In the genomic region with DNA sequence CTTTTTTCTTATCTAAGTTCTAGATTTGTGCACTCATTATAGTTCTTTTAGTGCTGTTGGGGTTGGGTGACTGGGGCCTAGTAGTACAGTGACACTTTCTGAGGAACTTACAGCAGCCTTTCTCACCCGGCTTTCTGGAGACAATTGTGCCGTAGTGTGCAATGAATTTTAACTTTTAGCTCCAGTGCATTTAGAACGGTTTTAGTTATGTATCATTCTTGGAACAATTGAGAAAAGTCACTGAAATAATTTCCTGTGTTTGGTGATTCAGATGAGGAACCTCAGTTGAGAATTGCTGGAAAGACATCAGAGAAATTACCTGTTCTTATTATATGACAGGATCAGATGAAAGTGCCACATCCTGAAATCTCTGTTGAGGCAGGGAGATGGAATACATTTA, we compare ENCODE assay signal across 8 cellular contexts. TPM values are rescaled to one million over a fixed set of nuclear protein-coding genes. Genes with fewer than 3 reads are reported as not detected.
DNase-seq lines count a peak whose midpoint lies in the region; ATAC-seq, FAIRE-seq and TF ChIP-seq lines count a peak whose summit lies in the region.
"Not testable (repeated sequence)": the region's sequence is repeated elsewhere in the genome, so short reads cannot be mapped to it uniquely, and the experiment has no call there.

No MANE protein-coding gene starts in this region.

- TF ChIP-seq CTCF in bronchial epithelial cell (IDR thresholded peaks at IDR 0.05; ENCODE audit: insufficient read depth, low read length, severe bottlenecking); cardiac muscle cell (IDR thresholded peaks at IDR 0.05; ENCODE audit: low read depth, low read length); transverse colon (IDR thresholded peaks at IDR 0.05): not testable (repeated sequence)

- not testable (repeated sequence) for ATAC-seq in activated T-cell treated with anti-CD3 and anti-CD28 coated beads, Interleukin-2, amount 50 U/mL, for 4 hours; natural killer cell treated with Interleukin-12 subunit alpha and Interleukin-12 subunit beta and Interleukin-15 and Interleukin-18, amount 100 ng/mL, for 72 hours

- peaks cover 4 to 16% (median 9%) of the 10 kb centered on the region in 5 donors for H3K9me3 Mint-ChIP-seq in CD8-positive, alpha-beta memory T cell
- H3K9me3 Mint-ChIP-seq in activated T-cell treated with anti-CD3 and anti-CD28 coated beads, Interleukin-2, amount 50 U/mL, for 4 hours; natural killer cell treated with Interleukin-12 subunit alpha and Interleukin-12 subunit beta and Interleukin-15 and Interleukin-18, amount 100 ng/mL, for 72 hours: not testable (repeated sequence)

- CTCF ChIA-PET in CD8-positive, alpha-beta memory T cell (lab: Charles Lee): interaction anchor here (1.3 kb wide), 1 partner anchor 12 kb away, joined by 5 read pairs; no protein-coding TSS in a partner anchor

- not testable (repeated sequence) for H3K36me3 ChIP-seq in CD8-positive, alpha-beta memory T cell (ENCODE audit: insufficient read depth, low read length); HUES64 (ENCODE audit: insufficient read depth, low read length); SJCRH30; bronchial epithelial cell (ENCODE audit: control insufficient read depth, insufficient read depth, low read length); cardiac muscle cell; transverse colon

- peak overlapping the region in 3 of 8 donors; percentile 8 to 58 (median 48) for H3K27ac Mint-ChIP-seq in CD8-positive, alpha-beta memory T cell
- not testable (repeated sequence) for H3K27ac Mint-ChIP-seq in natural killer cell treated with Interleukin-12 subunit alpha and Interleukin-12 subunit beta and Interleukin-15 and Interleukin-18, amount 100 ng/mL, for 72 hours

- peak overlapping the region; percentile 53 to 74 (median 71) for H3K4me3 Mint-ChIP-seq in CD8-positive, alpha-beta memory T cell
- H3K4me3 Mint-ChIP-seq in activated T-cell treated with anti-CD3 and anti-CD28 coated beads, Interleukin-2, amount 50 U/mL, for 4 hours: peak overlapping the region; percentile 8
- H3K4me3 Mint-ChIP-seq in natural killer cell treated with Interleukin-12 subunit alpha and Interleukin-12 subunit beta and Interleukin-15 and Interleukin-18, amount 100 ng/mL, for 72 hours: peak overlapping the region; percentile 31

- not testable (repeated sequence) for H3K9me3 ChIP-seq in CD8-positive, alpha-beta memory T cell (ENCODE audit: low read length); HUES64 (ENCODE audit: insufficient read depth, low read depth, low read length); SJCRH30 (replicated peaks); cardiac muscle cell (ENCODE audit: low read depth); transverse colon

- in situ Hi-C loops in transverse colon (cut with MboI; ENCODE audit: low pct_ligation_motif_present in 1 of 4, low pct_unique_long_range_greater_than_20kb in 1 of 4, low sequenced_read_pairs in 3 of 4): loop anchor here in 2 of 4 donors (10.0 to 25.0 kb wide), 2 partner anchors 117 to 175 kb away; no protein-coding TSS in a partner anchor

- peaks cover 62 to 79% (median 74%) of the 10 kb centered on the region in 3 donors for H3K4me1 Mint-ChIP-seq in CD8-positive, alpha-beta memory T cell
- peaks cover 60% of the 10 kb centered on the region for H3K4me1 Mint-ChIP-seq in activated T-cell treated with anti-CD3 and anti-CD28 coated beads, Interleukin-2, amount 50 U/mL, for 4 hours (ENCODE audit: low read depth)
- peaks cover 48 to 61% of the 10 kb centered on the region in 2 donors for H3K4me1 Mint-ChIP-seq in natural killer cell treated with Interleukin-12 subunit alpha and Interleukin-12 subunit beta and Interleukin-15 and Interleukin-18, amount 100 ng/mL, for 72 hours (ENCODE audit: low read depth in 2 of 2)

- peaks cover 41% of the 10 kb centered on the region for H3K4me1 ChIP-seq in CD8-positive, alpha-beta memory T cell (ENCODE audit: insufficient read depth, low read length)
- peaks cover 38% of the 10 kb centered on the region for H3K4me1 ChIP-seq in HUES64 (ENCODE audit: insufficient read depth, low read length)
- not testable (repeated sequence) for H3K4me1 ChIP-seq in SJCRH30
- peaks cover 28% of the 10 kb centered on the region for H3K4me1 ChIP-seq in cardiac muscle cell (ENCODE audit: low read depth)
- H3K4me1 ChIP-seq in transverse colon: peaks cover under 1 to 67% (median 47%) of the 10 kb centered on the region in 4 donors

- H3K36me3 Mint-ChIP-seq in CD8-positive, alpha-beta memory T cell: peaks cover 3 to 22% (median 18%) of the 10 kb centered on the region in 3 donors
- not testable (repeated sequence) for H3K36me3 Mint-ChIP-seq in activated T-cell treated with anti-CD3 and anti-CD28 coated beads, Interleukin-2, amount 50 U/mL, for 4 hours (ENCODE audit: insufficient read depth)
- H3K36me3 Mint-ChIP-seq in natural killer cell treated with Interleukin-12 subunit alpha and Interleukin-12 subunit beta and Interleukin-15 and Interleukin-18, amount 100 ng/mL, for 72 hours: peaks cover 17% of the 10 kb centered on the region

- not testable (repeated sequence) for H3K4me3 ChIP-seq in CD8-positive, alpha-beta memory T cell (ENCODE audit: low read length)
- H3K4me3 ChIP-seq in HUES64 (ENCODE audit: low read length): peak overlapping the region; percentile 14
- peak overlapping the region; percentile 77 for H3K4me3 ChIP-seq in SJCRH30
- peak overlapping the region; percentile 18 for H3K4me3 ChIP-seq in bronchial epithelial cell (ENCODE audit: low read depth, low read length)
- H3K4me3 ChIP-seq in cardiac muscle cell: peak overlapping the region; percentile 96
- H3K4me3 ChIP-seq in transverse colon: peak overlapping the region in 2 of 4 donors; percentile 98 to 99

- H3K27me3 Mint-ChIP-seq in CD8-positive, alpha-beta memory T cell; activated T-cell treated with anti-CD3 and anti-CD28 coated beads, Interleukin-2, amount 50 U/mL, for 4 hours (ENCODE audit: low read depth); natural killer cell treated with Interleukin-12 subunit alpha and Interleukin-12 subunit beta and Interleukin-15 and Interleukin-18, amount 100 ng/mL, for 72 hours: not testable (repeated sequence)

- peak overlapping the region; percentile 80 for H3K27ac ChIP-seq in CD8-positive, alpha-beta memory T cell (ENCODE audit: low read depth, low read length)
- H3K27ac ChIP-seq in HUES64 (ENCODE audit: low read depth, low read length); SJCRH30; cardiac muscle cell: not testable (repeated sequence)
- H3K27ac ChIP-seq in transverse colon: peak overlapping the region; percentile 29 to 100 (median 100)

- intact Hi-C loops in transverse colon (cut with DNase I; ENCODE audit: low total_unique reads): not testable (repeated sequence)

- TF ChIP-seq POLR2A in transverse colon (IDR thresholded peaks at IDR 0.05): not testable (repeated sequence)

- POLR2A ChIA-PET in CD8-positive, alpha-beta memory T cell (lab: Charles Lee): interaction anchor here (1.1 kb wide), 1 partner anchor 35 kb away, joined by 3 read pairs; no protein-coding TSS in a partner anchor

- not testable (repeated sequence) for FAIRE-seq in bronchial epithelial cell (lab: Jason Lieb, UNC)

- TF ChIP-seq EP300 in transverse colon (IDR thresholded peaks at IDR 0.05; ENCODE audit: low read depth): not testable (repeated sequence)

- H3K27me3 ChIP-seq in CD8-positive, alpha-beta memory T cell (ENCODE audit: insufficient read depth, low read length, poor library complexity, severe bottlenecking); HUES64 (ENCODE audit: insufficient read depth, low read length); SJCRH30; bronchial epithelial cell (ENCODE audit: control insufficient read depth, insufficient read depth, low read length); cardiac muscle cell; transverse colon: not testable (repeated sequence)

- WGBS in HUES64: 72% methylated on average over 3 of the region's 3 CpGs
- 20 to 31% methylated on average over 3 of the region's 3 CpGs for WGBS in transverse colon (ENCODE audit: low coverage in 1 of 2), 2 donors

- not testable (repeated sequence) for DNase-seq in CD8-positive, alpha-beta memory T cell; activated T-cell treated with anti-CD3 and anti-CD28 coated beads, Interleukin-2, amount 50 U/mL, for 4 hours; cardiac muscle cell (ENCODE audit: low read depth in 1 of 2, low spot score in 1 of 2); natural killer cell treated with Interleukin-12 subunit alpha and Interleukin-12 subunit beta and Interleukin-15 and Interleukin-18, amount 100 ng/mL, for 72 hours (ENCODE audit: low spot score); transverse colon
- DNase-seq in SJCRH30 (peak in 1 of 2 experiments; percentile 30), bronchial epithelial cell (ENCODE audit: low read depth) (peak; percentile 20)

- H3K9ac ChIP-seq in HUES64 (ENCODE audit: low read depth, low read length): not testable (repeated sequence)

RNA-seq across cellular contexts. Expression of a gene that starts 3.2 kb away (rescaled TPM):
- total RNA-seq in CD8-positive, alpha-beta memory T cell: 10 to 100 TPM; 12.4 to 13.6 TPM
- polyA plus RNA-seq in CD8-positive, alpha-beta memory T cell: 4.2 TPM
- 9.9 TPM for polyA plus RNA-seq in HUES64 (2013, experiment 1 of 2)
- polyA plus RNA-seq in HUES64 (2013, experiment 2 of 2): 11.1 TPM
- total RNA-seq in SJCRH30 (2014; rRNA removed; shearing (Covaris generic)): 31.1 and 35.2 TPM in 2 replicates
- 1 to 10 TPM; 8.0 to 9.4 (median 8.3) TPM for total RNA-seq in activated T-cell treated with anti-CD3 and anti-CD28 coated beads, Interleukin-2, amount 50 U/mL, for 4 hours
- total RNA-seq in bronchial epithelial cell: 18.4 and 23.4 TPM in 2 replicates
- total RNA-seq in cardiac muscle cell: 29.8 and 46.7 TPM in 2 replicates
- polyA plus RNA-seq in cardiac muscle cell: 18.6 and 29.5 TPM in 2 replicates
- 10 to 100 TPM; 10.4 to 12.3 TPM for total RNA-seq in natural killer cell treated with Interleukin-12 subunit alpha and Interleukin-12 subunit beta and Interleukin-15 and Interleukin-18, amount 100 ng/mL, for 72 hours
- 10 to 100 TPM; 60.8 to 83.0 (median 69.6) TPM for total RNA-seq in transverse colon

Comparison
In these comparisons a context has a peak if more than half of its experiments do, and no peak if none do; other contexts are left out.
1. H3K4me3 Mint-ChIP-seq: peak in every context shown above with its lines; median percentile 71 in CD8-positive, alpha-beta memory T cell; 31 in natural killer cell treated with Interleukin-12 subunit alpha and Interleukin-12 subunit beta and Interleukin-15 and Interleukin-18, amount 100 ng/mL, for 72 hours; 8 in activated T-cell treated with anti-CD3 and anti-CD28 coated beads, Interleukin-2, amount 50 U/mL, for 4 hours.